In the genomic region with DNA sequence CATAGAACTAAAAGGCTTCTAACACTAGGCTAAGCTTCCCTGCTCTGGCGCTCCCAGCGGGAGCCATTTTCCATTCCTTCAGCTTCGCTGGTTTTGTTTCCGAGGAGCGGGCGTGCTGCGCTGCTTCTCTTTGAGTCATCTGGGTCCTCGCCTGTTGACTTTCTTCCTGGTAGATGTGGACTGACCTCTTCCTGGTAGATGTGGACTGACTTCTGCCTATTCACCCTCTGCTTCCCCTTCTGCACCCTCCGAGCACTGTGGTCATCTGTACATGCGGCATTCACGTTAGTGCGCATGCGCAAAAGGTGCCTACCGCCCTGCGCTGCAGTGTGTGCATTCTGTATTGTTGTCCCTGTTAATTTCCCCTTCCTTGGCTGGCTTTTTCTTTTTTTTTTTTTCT, we compare ENCODE assay signal across 10 cellular contexts. TPM values are rescaled to one million over a fixed set of nuclear protein-coding genes. Genes with fewer than 3 reads are reported as not detected.
A peak's percentile ranks its signal among the peaks of the same experiment; 100 is the strongest.
DNase-seq lines count a peak whose midpoint lies in the region; ATAC-seq and TF ChIP-seq lines count a peak whose summit lies in the region.
"Had no signal": no experiment of that assay in that cellular context is flagged by ENCODE, and none has a peak within 500 bp of the region (broad histone marks: within the 10 kb centered on the region; RNA-seq: fewer than 3 reads in every experiment).

No MANE protein-coding gene starts in this region.

- H3K9me3 Mint-ChIP-seq in Caco-2 (ENCODE audit: unreplicated experiment): no peaks in the 10 kb centered on the region
- H3K9me3 Mint-ChIP-seq: activated CD4-positive, alpha-beta memory T cell treated with anti-CD3 and anti-CD28 coated beads, Interleukin-2, amount 10 ng/mL, durations not matched to agents 7 days and 5 days; brain had no signal

- intact Hi-C loops in right lobe of liver (cut with DNase I) (no loop called here), Caco-2 (cut with micrococcal nuclease; ENCODE audit: unreplicated experiment) (no loop called here)

- H3K36me3 ChIP-seq in right lobe of liver: peaks cover 0 to 2% (median under 1%) of the 10 kb centered on the region in 4 donors
- H3K36me3 ChIP-seq in skeletal muscle tissue (ENCODE audit: control insufficient read depth in 3 of 3, insufficient read depth in 3 of 3, low read length in 3 of 3): peaks cover 4 to 12% (median 4%) of the 10 kb centered on the region in 3 donors
- H3K36me3 ChIP-seq in Caco-2 (ENCODE audit: control insufficient read depth, insufficient read depth, low read length): no peaks in the 10 kb centered on the region; the same call in 1 of the 2 replicates

- H3K27me3 Mint-ChIP-seq in Caco-2 (ENCODE audit: insufficient read depth, unreplicated experiment): no peaks in the 10 kb centered on the region
- H3K27me3 Mint-ChIP-seq: activated CD4-positive, alpha-beta memory T cell treated with anti-CD3 and anti-CD28 coated beads, Interleukin-2, amount 10 ng/mL, durations not matched to agents 7 days and 5 days; brain had no signal

- CTCF ChIA-PET in Caco-2 (lab: Charles Lee): no interaction called here

- peak overlapping the region in 1 of 3 donors; percentile 8 for H3K9ac ChIP-seq in skeletal muscle tissue (ENCODE audit: low read depth in 1 of 3, low read length in 3 of 3)

- 60% methylated on average over 14 of the region's 15 CpGs for WGBS in right lobe of liver (ENCODE audit: insufficient coverage, low coverage, low lambda C conversion rate, missing lambda C conversion rate)

- H3K4me1 ChIP-seq in right lobe of liver (peaks cover 0 to 23% (median 8%) of the 10 kb centered on the region in 4 donors), skeletal muscle tissue (ENCODE audit: control insufficient read depth in 3 of 3, insufficient read depth in 3 of 3, low read length in 3 of 3) (peaks cover 29 to 36% (median 34%) of the 10 kb centered on the region in 3 donors), Caco-2 (peaks cover 12% of the 10 kb centered on the region)

- H3K9me3 ChIP-seq in right lobe of liver: no peaks in the 10 kb centered on the region
- H3K9me3 ChIP-seq in skeletal muscle tissue (ENCODE audit: control insufficient read depth in 3 of 3, low read length in 3 of 3): no peaks in the 10 kb centered on the region
- no peaks in the 10 kb centered on the region for H3K9me3 ChIP-seq in Caco-2

- peak; percentile 45 to 68 (median 60) for ATAC-seq in right lobe of liver

- peaks cover 35% of the 10 kb centered on the region for H3K36me3 Mint-ChIP-seq in Caco-2 (ENCODE audit: insufficient read depth, unreplicated experiment)

- DNase-seq in HL-60 (ENCODE audit: low read depth in 1 of 2, low spot score in 1 of 2) (peak; percentile 97), right lobe of liver (peak in 2 of 3 donors; percentile 74 to 78), erythroblast (lab: John Stamatoyannopoulos, UW) (no peak), Caco-2 (no peak), iPS-NIHi11 (ENCODE audit: low spot score) (no peak), dedifferentiated amniotic fluid mesenchymal stem cell (ENCODE audit: extremely low spot score) (no peak)
- DNase-seq: activated CD4-positive, alpha-beta memory T cell treated with anti-CD3 and anti-CD28 coated beads, Interleukin-2, amount 10 ng/mL, durations not matched to agents 7 days and 5 days had no signal

- no peak overlapping the region for H3K4me3 Mint-ChIP-seq in Caco-2 (ENCODE audit: unreplicated experiment)
- H3K4me3 Mint-ChIP-seq: activated CD4-positive, alpha-beta memory T cell treated with anti-CD3 and anti-CD28 coated beads, Interleukin-2, amount 10 ng/mL, durations not matched to agents 7 days and 5 days; brain had no signal

- TF ChIP-seq POLR2A in right lobe of liver (IDR thresholded peaks at IDR 0.05) (peak; percentile 31), erythroblast (IDR thresholded peaks at IDR 0.05; ENCODE audit: low read length) (no peak)

- BruUV-seq in Caco-2 (replicated peaks; lab: Mats Ljungman, UMichigan): no TSS peak

- no peak overlapping the region for H3K4me3 ChIP-seq in HL-60 (replicated peaks; ENCODE audit: insufficient read depth, low read length)
- H3K4me3 ChIP-seq in right lobe of liver: no peak overlapping the region
- H3K4me3 ChIP-seq in skeletal muscle tissue (ENCODE audit: low read length in 3 of 3): no peak overlapping the region
- no peak overlapping the region for H3K4me3 ChIP-seq in Caco-2 (ENCODE audit: low read depth, low read length)

- no peaks in the 10 kb centered on the region for H3K27me3 ChIP-seq in HL-60 (ENCODE audit: insufficient read depth, poor library complexity, severe bottlenecking)
- H3K27me3 ChIP-seq in right lobe of liver: no peaks in the 10 kb centered on the region
- no peaks in the 10 kb centered on the region for H3K27me3 ChIP-seq in skeletal muscle tissue (ENCODE audit: control insufficient read depth in 3 of 3, insufficient read depth in 3 of 3, low read length in 3 of 3)
- no peaks in the 10 kb centered on the region for H3K27me3 ChIP-seq in Caco-2 (replicated peaks; ENCODE audit: control insufficient read depth, insufficient read depth, low read length)

- TF ChIP-seq CTCF in HL-60 (IDR thresholded peaks at IDR 0.05; ENCODE audit: insufficient read depth, low read length): no peak
- TF ChIP-seq CTCF in right lobe of liver (IDR thresholded peaks at IDR 0.05): no peak
- TF ChIP-seq CTCF in Caco-2 (IDR thresholded peaks at IDR 0.05; ENCODE audit: insufficient read depth in 1 of 2, low read depth in 1 of 2, low read length in 1 of 2, severe bottlenecking in 1 of 2, unreplicated experiment in 1 of 2): no peak

- peaks cover 31% of the 10 kb centered on the region for H3K4me1 Mint-ChIP-seq in Caco-2 (ENCODE audit: low read depth, unreplicated experiment)

- POLR2A ChIA-PET in Caco-2 (lab: Charles Lee): no interaction called here

- H3K27ac ChIP-seq in HL-60 (replicated peaks): peak overlapping the region; percentile 77
- H3K27ac ChIP-seq in angular gyrus (ENCODE audit: low read depth, low read length): peak overlapping the region; percentile 44
- peak overlapping the region; percentile 43 to 77 (median 61) for H3K27ac ChIP-seq in right lobe of liver
- H3K27ac ChIP-seq in skeletal muscle tissue (ENCODE audit: low read depth, low read length): peak overlapping the region; percentile 83

- no peak overlapping the region for H3K27ac Mint-ChIP-seq in Caco-2 (ENCODE audit: unreplicated experiment)
- H3K27ac Mint-ChIP-seq: activated CD4-positive, alpha-beta memory T cell treated with anti-CD3 and anti-CD28 coated beads, Interleukin-2, amount 10 ng/mL, durations not matched to agents 7 days and 5 days had no signal

RNA-seq across cellular contexts. Expression of a gene that starts 40.8 kb away (rescaled TPM):
- total RNA-seq in right lobe of liver: 10 to 100 TPM; 21.5 to 44.4 (median 24.9) TPM
- total RNA-seq in skeletal muscle tissue: 83.5 TPM
- 92.0 and 96.1 TPM in 2 replicates for total RNA-seq in Caco-2 (2022)

Comparison
In these comparisons a context has a peak if more than half of its experiments do, and no peak if none do; other contexts are left out.
1. DNase-seq: peak in HL-60 (2 of 2) and right lobe of liver (2 of 3); none in erythroblast (0 of 2), Caco-2 (0 of 2), iPS-NIHi11 (single experiment) and dedifferentiated amniotic fluid mesenchymal stem cell (single experiment).
2. Peak in every context shown above with its lines, with median percentiles within 50 percentile points of each other: H3K27ac ChIP-seq.